9 cellular contexts compared by ENCODE assay signal in the genomic region with DNA sequence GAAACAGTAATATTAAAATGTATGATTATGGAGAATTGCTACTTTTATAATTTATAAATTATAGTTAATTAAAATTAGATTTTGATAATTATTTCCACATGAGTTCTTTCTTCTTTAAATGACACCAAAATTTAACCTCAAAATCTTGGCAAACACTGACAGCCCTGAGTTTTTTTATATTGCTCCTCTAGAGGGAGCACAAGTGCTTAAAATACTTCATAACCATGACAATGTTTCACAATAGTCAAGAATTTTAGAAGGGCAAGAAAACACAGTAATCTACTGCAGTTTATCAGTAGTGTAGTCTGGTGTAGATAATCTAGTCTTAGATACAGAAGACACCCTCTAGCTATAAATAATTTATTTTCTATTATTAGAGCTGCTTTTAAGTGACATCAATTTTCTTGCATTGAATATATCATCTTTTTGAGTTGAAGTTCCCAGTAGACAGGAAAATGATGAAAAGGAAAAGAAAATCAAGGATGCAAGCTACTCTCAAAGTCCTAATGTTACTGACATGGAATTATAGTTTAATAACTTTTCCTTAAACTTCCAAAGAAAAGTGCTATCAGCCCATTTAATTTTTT. TPM values are rescaled to one million over a fixed set of nuclear protein-coding genes. Genes with fewer than 3 reads are reported as not detected.
DNase-seq lines count a peak whose midpoint lies in the region; ATAC-seq and TF ChIP-seq lines count a peak whose summit lies in the region.
"Had no signal": no experiment of that assay in that cellular context is flagged by ENCODE, and none has a peak within 500 bp of the region (broad histone marks: within the 10 kb centered on the region; RNA-seq: fewer than 3 reads in every experiment).

No MANE protein-coding gene starts in this region.

- no peaks in the 10 kb centered on the region for H3K27me3 Mint-ChIP-seq in activated CD8-positive, alpha-beta T cell treated with anti-CD3 and anti-CD28 coated beads, Interleukin-2, amount 10 ng/mL, durations not matched to agents 7 days and 5 days (ENCODE audit: low read depth)

- H3K4me1 ChIP-seq in heart left ventricle (peaks cover 0 to 9% (median 0%) of the 10 kb centered on the region in 12 donors), gastrocnemius medialis (no peaks in the 10 kb centered on the region)
- H3K4me1 ChIP-seq: HAP-1 had no signal

- H3K36me3 Mint-ChIP-seq in activated CD8-positive, alpha-beta T cell treated with anti-CD3 and anti-CD28 coated beads, Interleukin-2, amount 10 ng/mL, durations not matched to agents 7 days and 5 days (ENCODE audit: low read depth): peaks cover 44% of the 10 kb centered on the region

- TF ChIP-seq CTCF in AG04450 (IDR thresholded peaks at IDR 0.05; ENCODE audit: low read depth, low read length): peak; percentile 68
- TF ChIP-seq CTCF in GM12873 (IDR thresholded peaks at IDR 0.05; ENCODE audit: insufficient read depth, low read depth, low read length, missing control alignments): peak; percentile 51
- TF ChIP-seq CTCF in heart left ventricle (IDR thresholded peaks at IDR 0.05): peak; percentile 55 to 82 (median 70)
- TF ChIP-seq CTCF in gastrocnemius medialis (IDR thresholded peaks at IDR 0.05 in 4 of 5, conservative IDR thresholded peaks at IDR 0.05 in 1 of 5): peak in 4 of 5 experiments; percentile 27 to 52 (median 43)

- intact Hi-C loops in heart left ventricle (cut with DNase I): loop anchor here (1.0 to 5.0 kb wide), 3 partner anchors 173 to 174 kb away; no protein-coding TSS in a partner anchor
- intact Hi-C loops in gastrocnemius medialis (cut with DNase I; ENCODE audit: low total_unique reads): no loop called here

- POLR2A ChIA-PET in AG04450 (lab: Yijun Ruan, JAX): interaction anchor here (0.7 kb wide), 1 partner anchor 157 kb away, joined by 4 read pairs; no protein-coding TSS in a partner anchor
- POLR2A ChIA-PET in activated CD8-positive, alpha-beta T cell treated with anti-CD3 and anti-CD28 coated beads, Interleukin-2, amount 10 ng/mL, durations not matched to agents 7 days and 5 days (lab: Charles Lee): interaction anchor here (2.7 kb wide), 1 partner anchor 14 kb away, joined by 7 read pairs; the partner anchor contains the start of gene PTGER2

- no peaks in the 10 kb centered on the region for H3K9me3 ChIP-seq in AG04450 (ENCODE audit: control insufficient read depth, insufficient read depth, low read length)
- H3K9me3 ChIP-seq in heart left ventricle: no peaks in the 10 kb centered on the region
- no peaks in the 10 kb centered on the region for H3K9me3 ChIP-seq in gastrocnemius medialis
- H3K9me3 ChIP-seq: HAP-1 had no signal

- H3K27me3 ChIP-seq in AG04450 (ENCODE audit: control insufficient read depth, insufficient read depth, low read length) (no peaks in the 10 kb centered on the region), heart left ventricle (no peaks in the 10 kb centered on the region), gastrocnemius medialis (no peaks in the 10 kb centered on the region)

- in situ Hi-C loops in gastrocnemius medialis (cut with MboI; ENCODE audit: low sequenced_read_pairs in 4 of 4): loop anchor here in 1 of 4 donors (5.0 kb wide), 1 partner anchor 173 kb away; no protein-coding TSS in a partner anchor

- H3K4me3 ChIP-seq in AG04450 (ENCODE audit: low read depth, low read length): no peak overlapping the region
- H3K4me3 ChIP-seq in heart left ventricle: no peak overlapping the region
- no peak overlapping the region for H3K4me3 ChIP-seq in gastrocnemius medialis
- H3K4me3 ChIP-seq: HAP-1 had no signal

- no peak overlapping the region for H3K27ac Mint-ChIP-seq in activated CD8-positive, alpha-beta T cell treated with anti-CD3 and anti-CD28 coated beads, Interleukin-2, amount 10 ng/mL, durations not matched to agents 7 days and 5 days

- CTCF ChIA-PET in AG04450 (lab: Charles Lee): interaction anchor here (0.6 to 2.6 kb wide), 23 partner anchors 8 to 649 kb away, joined by 3 to 11 read pairs (median 3); partner anchors contain the start of genes GPR137C and TXNDC16
- CTCF ChIA-PET in activated CD8-positive, alpha-beta T cell treated with anti-CD3 and anti-CD28 coated beads, Interleukin-2, amount 10 ng/mL, durations not matched to agents 7 days and 5 days (lab: Charles Lee): interaction anchor here (0.7 to 4.5 kb wide), 34 partner anchors 9 to 306 kb away, joined by 3 to 29 read pairs (median 5); partner anchors contain the start of gene PTGER2

- H3K27ac ChIP-seq in AG04450 (ENCODE audit: low read depth, low read length) (no peak overlapping the region), heart left ventricle (no peak overlapping the region), gastrocnemius medialis (no peak overlapping the region)

- no peaks in the 10 kb centered on the region for H3K9me3 Mint-ChIP-seq in activated CD8-positive, alpha-beta T cell treated with anti-CD3 and anti-CD28 coated beads, Interleukin-2, amount 10 ng/mL, durations not matched to agents 7 days and 5 days (ENCODE audit: insufficient read depth)

- H3K36me3 ChIP-seq in heart left ventricle: no peaks in the 10 kb centered on the region
- H3K36me3 ChIP-seq in gastrocnemius medialis: no peaks in the 10 kb centered on the region
- H3K36me3 ChIP-seq: HAP-1 had no signal

- TF ChIP-seq POLR2A in heart left ventricle (IDR thresholded peaks at IDR 0.05): no peak
- TF ChIP-seq POLR2A in gastrocnemius medialis (IDR thresholded peaks at IDR 0.05): no peak

- DNase-seq in AG04450 (ENCODE audit: low read depth, low spot score) (no peak), NCI-H1694 treated with DMSO at 0.1 percent for 48 hours (lab: John Stamatoyannopoulos, UW) (peak; percentile 78), heart left ventricle (no peak), gastrocnemius medialis (no peak)
- no peak for DNase-seq in activated CD8-positive, alpha-beta T cell treated with anti-CD3 and anti-CD28 coated beads, Interleukin-2, amount 10 ng/mL, durations not matched to agents 7 days and 5 days

- H3K4me1 Mint-ChIP-seq in activated CD8-positive, alpha-beta T cell treated with anti-CD3 and anti-CD28 coated beads, Interleukin-2, amount 10 ng/mL, durations not matched to agents 7 days and 5 days (ENCODE audit: low read depth): peaks cover 60% of the 10 kb centered on the region

- peak; percentile 73 for ATAC-seq in activated CD8-positive, alpha-beta T cell treated with anti-CD3 and anti-CD28 coated beads, Interleukin-2, amount 10 ng/mL, durations not matched to agents 7 days and 5 days
- peak; percentile 37 to 64 (median 52) for ATAC-seq in heart left ventricle
- ATAC-seq in gastrocnemius medialis: no peak
- ATAC-seq in HG02970 (IDR thresholded peaks at IDR 0.05; ENCODE audit: low FRiP score, unreplicated experiment): no peak
- no peak for ATAC-seq in HG03039 (IDR thresholded peaks at IDR 0.05; ENCODE audit: unreplicated experiment)

- H3K4me3 Mint-ChIP-seq in activated CD8-positive, alpha-beta T cell treated with anti-CD3 and anti-CD28 coated beads, Interleukin-2, amount 10 ng/mL, durations not matched to agents 7 days and 5 days: no peak overlapping the region

RNA-seq across cellular contexts. Expression of gene PTGER2, which starts 14.3 kb away (rescaled TPM):
- polyA plus RNA-seq in AG04450 (2011; rRNA removed) (56.9 and 70.7 TPM in 2 replicates), heart left ventricle (under 1 TPM; 0.27 to 0.60 TPM)
- 17.5 and 26.8 TPM in 2 replicates for polyA minus RNA-seq in AG04450 (2011; rRNA and poly(A)+ RNA removed)
- 100 to 1,000 TPM; 116 to 119 TPM for total RNA-seq in activated CD8-positive, alpha-beta T cell treated with anti-CD3 and anti-CD28 coated beads, Interleukin-2, amount 10 ng/mL, durations not matched to agents 7 days and 5 days
- total RNA-seq in heart left ventricle (1 to 10 TPM in 3 of 9 donors, under 1 TPM in 6; 0.15 to 4.1 (median 0.72) TPM), gastrocnemius medialis (under 1 TPM in 2 of 4 donors, not detected in 2; 0.25 to 0.78 TPM)

RNA-seq across cellular contexts. Expression of gene PTGDR, which starts 32.3 kb away (rescaled TPM):
- not detected in 2 replicates for polyA plus RNA-seq in AG04450 (2011; rRNA removed)
- not detected in 2 replicates for polyA minus RNA-seq in AG04450 (2011; rRNA and poly(A)+ RNA removed)
- 1 to 10 TPM in 1 of 2 experiments, under 1 TPM in 1; 0.68 to 1.0 TPM for total RNA-seq in activated CD8-positive, alpha-beta T cell treated with anti-CD3 and anti-CD28 coated beads, Interleukin-2, amount 10 ng/mL, durations not matched to agents 7 days and 5 days
- 1 to 10 TPM in 5 of 9 donors, under 1 TPM in 4; 0.35 to 2.5 (median 1.3) TPM for total RNA-seq in heart left ventricle
- under 1 TPM; 0.33 to 0.88 TPM for polyA plus RNA-seq in heart left ventricle
- under 1 TPM in 2 of 4 donors, not detected in 2; 0.25 to 0.84 TPM for total RNA-seq in gastrocnemius medialis

Comparison
In these comparisons a context has a peak if more than half of its experiments do, and no peak if none do; other contexts are left out.
1. ATAC-seq: peak in activated CD8-positive, alpha-beta T cell treated with anti-CD3 and anti-CD28 coated beads, Interleukin-2, amount 10 ng/mL, durations not matched to agents 7 days and 5 days (single experiment) and heart left ventricle (4 of 4); none in gastrocnemius medialis (0 of 2), HG02970 (single experiment) and HG03039 (single experiment).
2. RNA of gene PTGER2, which starts 14.3 kb away (total RNA-seq): 116 to 119 TPM in activated CD8-positive, alpha-beta T cell treated with anti-CD3 and anti-CD28 coated beads, Interleukin-2, amount 10 ng/mL, durations not matched to agents 7 days and 5 days; 0.15 to 4.1 TPM in heart left ventricle and 0.25 to 0.78 TPM in gastrocnemius medialis; every median in the first group is over 10 times any median in the second.
3. Peak in every context shown above with its lines, with median percentiles within 50 percentile points of each other: CTCF ChIP-seq.